1 cellular context compared by ENCODE assay signal in the genomic region with DNA sequence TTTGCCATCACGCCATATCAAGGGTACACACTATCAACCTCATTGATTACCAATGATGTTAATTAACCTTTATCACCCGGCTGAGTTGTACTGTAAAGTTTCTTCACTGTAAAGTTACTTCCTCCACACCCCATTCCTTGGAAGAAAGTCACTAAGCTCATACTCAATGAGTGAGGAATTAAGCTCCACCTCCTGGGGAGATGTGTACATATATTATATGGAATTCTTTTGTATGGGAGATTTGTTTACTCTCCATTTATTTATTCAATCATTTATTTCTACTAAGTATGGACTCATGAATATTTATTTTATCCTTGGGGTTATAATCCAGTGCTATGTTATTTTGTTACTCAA.
TF ChIP-seq lines count a peak whose summit lies in the region.

No MANE protein-coding gene starts in this region.

TF ChIP-seq in HepG2, 621 proteins besides CTCF, POLR2A, EP300 and RAD21:
- TF ChIP-seq, protein P1, sequence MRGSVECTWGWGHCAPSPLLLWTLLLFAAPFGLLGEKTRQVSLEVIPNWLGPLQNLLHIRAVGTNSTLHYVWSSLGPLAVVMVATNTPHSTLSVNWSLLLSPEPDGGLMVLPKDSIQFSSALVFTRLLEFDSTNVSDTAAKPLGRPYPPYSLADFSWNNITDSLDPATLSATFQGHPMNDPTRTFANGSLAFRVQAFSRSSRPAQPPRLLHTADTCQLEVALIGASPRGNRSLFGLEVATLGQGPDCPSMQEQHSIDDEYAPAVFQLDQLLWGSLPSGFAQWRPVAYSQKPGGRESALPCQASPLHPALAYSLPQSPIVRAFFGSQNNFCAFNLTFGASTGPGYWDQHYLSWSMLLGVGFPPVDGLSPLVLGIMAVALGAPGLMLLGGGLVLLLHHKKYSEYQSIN (CRISPR knock-in tag; IDR thresholded peaks at IDR 0.05; ENCODE audit: borderline replicate concordance), result no peak
- TF ChIP-seq NPAS2 (CRISPR knock-in tag; IDR thresholded peaks at IDR 0.05; ENCODE audit: borderline replicate concordance) (no peak), HNRNPK (IDR thresholded peaks at IDR 0.05; ENCODE audit: low read depth, low read length, poor library complexity, severe bottlenecking) (no peak), DNMT1 (CRISPR knock-in tag; IDR thresholded peaks at IDR 0.05) (no peak), ARHGAP35 (CRISPR knock-in tag; IDR thresholded peaks at IDR 0.05; ENCODE audit: borderline replicate concordance) (no peak), ZNF234 (CRISPR knock-in tag; conservative IDR thresholded peaks at IDR 0.05) (no peak), ZNF432 (CRISPR knock-in tag; IDR thresholded peaks at IDR 0.05; ENCODE audit: borderline replicate concordance) (no peak)
- TF ChIP-seq, protein P2, sequence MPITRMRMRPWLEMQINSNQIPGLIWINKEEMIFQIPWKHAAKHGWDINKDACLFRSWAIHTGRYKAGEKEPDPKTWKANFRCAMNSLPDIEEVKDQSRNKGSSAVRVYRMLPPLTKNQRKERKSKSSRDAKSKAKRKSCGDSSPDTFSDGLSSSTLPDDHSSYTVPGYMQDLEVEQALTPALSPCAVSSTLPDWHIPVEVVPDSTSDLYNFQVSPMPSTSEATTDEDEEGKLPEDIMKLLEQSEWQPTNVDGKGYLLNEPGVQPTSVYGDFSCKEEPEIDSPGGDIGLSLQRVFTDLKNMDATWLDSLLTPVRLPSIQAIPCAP (CRISPR knock-in tag; IDR thresholded peaks at IDR 0.05; ENCODE audit: low read depth), result no peak
TF ChIP-seq in HepG2: peak in this region for 0.
